In the genomic region with DNA sequence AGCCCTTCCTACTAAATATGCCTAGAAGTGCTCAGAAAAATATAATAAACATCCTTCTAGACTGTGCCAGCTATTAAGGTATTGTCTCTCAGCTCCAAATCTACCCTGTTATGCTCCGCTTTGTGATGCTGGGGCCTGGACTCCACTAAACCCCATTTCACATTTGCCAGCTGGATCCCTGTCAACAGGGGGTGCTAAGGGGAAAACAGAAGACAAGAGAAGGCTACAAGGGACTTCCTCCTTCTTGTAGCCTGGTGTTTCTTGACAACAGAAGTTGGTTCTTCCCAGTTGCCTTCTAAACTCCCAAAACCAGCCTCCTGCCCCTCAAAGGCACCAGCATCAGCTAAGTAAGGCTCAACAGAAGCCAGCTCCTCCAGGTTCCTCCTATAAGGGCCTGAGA, we compare ENCODE assay signal across 10 cellular contexts.
DNase-seq lines count a peak whose midpoint lies in the region; TF ChIP-seq lines count a peak whose summit lies in the region.
"Had no signal": no experiment of that assay in that cellular context is flagged by ENCODE, and none has a peak within 500 bp of the region (broad histone marks: within the 10 kb centered on the region; RNA-seq: fewer than 3 reads in every experiment).

No MANE protein-coding gene starts in this region.

- TF ChIP-seq CTCF in GM13976 (IDR thresholded peaks at IDR 0.05; ENCODE audit: borderline replicate concordance, control extremely low read depth, extremely low read depth, insufficient read depth, missing control alignments) (peak; percentile 36), SU-DHL-6 (IDR thresholded peaks at IDR 0.05; ENCODE audit: insufficient read depth, low read length, poor library complexity, severe bottlenecking) (peak; percentile 8)

- peaks cover 3% of the 10 kb centered on the region; the same call in 1 of the 2 replicates for H4K20me1 ChIP-seq in SU-DHL-6 (ENCODE audit: low read depth, low read length)

- H3K9me3 ChIP-seq in SU-DHL-6 (ENCODE audit: insufficient read depth, low read length) (no peaks in the 10 kb centered on the region), iPS-20b (ENCODE audit: insufficient read depth, low read depth, low read length) (no peaks in the 10 kb centered on the region)

- peaks cover 98% of the 10 kb centered on the region for H3K79me2 ChIP-seq in SU-DHL-6 (ENCODE audit: insufficient read depth, low read length)

- peaks cover 15% of the 10 kb centered on the region; the same call in 1 of the 2 replicates for H3K4me1 ChIP-seq in iPS-20b (ENCODE audit: insufficient read depth, low read length)

- peak overlapping the region; percentile 10; the same call in 1 of the 2 replicates for H3K27ac ChIP-seq in SU-DHL-6 (ENCODE audit: low read depth, low read length)
- H3K27ac ChIP-seq in iPS-20b (ENCODE audit: low read length), result peak overlapping the region; percentile 40

- in situ Hi-C loops in GM13976 (cut with MboI; ENCODE audit: low sequenced_read_pairs, unreplicated experiment), result no loop called here

- H3K4me2 ChIP-seq in SU-DHL-6 (ENCODE audit: low read depth, low read length, poor library complexity, severe bottlenecking), result no peak overlapping the region

- no peak overlapping the region for H3K9ac ChIP-seq in SU-DHL-6 (ENCODE audit: low read length)
- H3K9ac ChIP-seq in iPS-20b (ENCODE audit: low read depth, low read length), result peak overlapping the region; percentile 10; the same call in 1 of the 2 replicates

- H3K36me3 ChIP-seq in SU-DHL-6 (ENCODE audit: low read length) (no peaks in the 10 kb centered on the region), iPS-20b (ENCODE audit: insufficient read depth, low read depth, low read length) (peaks cover 5% of the 10 kb centered on the region; the same call in 1 of the 2 replicates)

- no peak overlapping the region for H3K4me3 ChIP-seq in SU-DHL-6 (ENCODE audit: insufficient read depth, low read length, poor library complexity, severe bottlenecking)
- no peak overlapping the region for H3K4me3 ChIP-seq in iPS-20b (ENCODE audit: low read length)

- H2AFZ ChIP-seq in SU-DHL-6 (ENCODE audit: low read depth, low read length, severe bottlenecking), result no peak overlapping the region

- no peaks in the 10 kb centered on the region for H3F3A ChIP-seq in SU-DHL-6 (ENCODE audit: insufficient read depth)

- H3K27me3 ChIP-seq in SU-DHL-6 (ENCODE audit: low read length) (no peaks in the 10 kb centered on the region), iPS-20b (ENCODE audit: insufficient read depth, low read length) (no peaks in the 10 kb centered on the region)

- H3K9me2 ChIP-seq in SU-DHL-6 (replicated peaks; ENCODE audit: insufficient read depth, low read length), result no peaks in the 10 kb centered on the region

- peak; percentile 43 for DNase-seq in Ammon's horn (ENCODE audit: low spot score)
- no peak for DNase-seq in GM13976 (ENCODE audit: low spot score)
- no peak for DNase-seq in epidermal melanocyte (ENCODE audit: insufficient read length, low spot score)
- no peak for DNase-seq in NCI-H146 (lab: John Stamatoyannopoulos, UW)
- DNase-seq in stimulated activated naive CD4-positive, alpha-beta T cell treated with Interleukin-2 at 50 U/mL for 16 hours (lab: John Stamatoyannopoulos, UW), result no peak
- DNase-seq in activated gamma-delta T cell treated with Interleukin-2 at 50 U/mL for 16 hours, result no peak
- DNase-seq: activated naive CD4-positive, alpha-beta T cell; HCEC 1CT had no signal
